In the genomic region with DNA sequence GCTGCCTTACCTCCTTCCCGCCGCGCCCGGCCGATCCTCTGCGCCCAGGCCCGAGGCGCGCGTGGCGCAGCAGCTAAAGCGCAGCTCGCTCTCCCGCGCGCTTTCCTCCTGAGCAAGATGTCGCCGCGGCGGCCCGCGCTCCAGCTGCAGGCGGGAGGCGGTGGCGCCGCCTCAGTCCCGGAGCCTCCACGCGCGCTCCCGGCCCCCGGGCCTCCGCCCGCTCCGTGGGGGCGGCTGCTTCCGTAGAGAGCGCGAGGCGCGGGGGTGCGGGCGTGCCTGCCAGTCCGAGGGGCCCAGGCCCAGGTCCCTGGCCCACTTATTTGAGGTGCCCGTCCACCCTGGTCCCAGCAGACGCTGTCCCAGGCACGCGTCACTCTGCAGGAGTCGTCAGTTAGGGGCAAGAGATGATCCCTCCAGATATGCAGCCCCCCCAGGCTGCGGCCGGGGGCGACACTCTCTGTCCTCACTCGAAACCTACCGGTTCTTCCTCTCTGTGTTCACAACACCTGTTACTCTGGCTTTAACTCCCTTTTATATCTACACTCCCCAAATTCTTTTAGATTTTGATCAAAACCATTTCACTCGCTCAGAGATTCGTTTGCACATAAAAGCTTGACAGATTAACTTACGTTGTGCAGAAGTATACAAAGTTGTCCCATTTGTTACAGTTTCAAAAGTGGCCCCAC, we compare ENCODE assay signal across 8 cellular contexts. TPM values are rescaled to one million over a fixed set of nuclear protein-coding genes. Genes with fewer than 3 reads are reported as not detected.
A peak's percentile ranks its signal among the peaks of the same experiment; 100 is the strongest.
DNase-seq lines count a peak whose midpoint lies in the region; ATAC-seq and TF ChIP-seq lines count a peak whose summit lies in the region.

TSS of gene CCSAP (minus strand) at position 146 of the 686 bp plus-strand sequence. CDS start 582 bp downstream, outside the sequence.

- H3K9me3 ChIP-seq in Panc1 (ENCODE audit: control insufficient read depth, insufficient read depth, low read depth, low read length): no peaks in the 10 kb centered on the region
- H3K9me3 ChIP-seq in transverse colon: no peaks in the 10 kb centered on the region

- WGBS in transverse colon (ENCODE audit: low coverage in 1 of 2), 2 donors: 0 to 1% methylated on average over 3 to 37 of the region's 57 CpGs

- in situ Hi-C loops in Panc1 (cut with HindIII; ENCODE audit: low pct_unique_long_range_greater_than_20kb, low sequenced_read_pairs) (no loop called here), transverse colon (cut with MboI; ENCODE audit: low pct_ligation_motif_present in 1 of 4, low pct_unique_long_range_greater_than_20kb in 1 of 4, low sequenced_read_pairs in 3 of 4) (no loop called here)

- H3K4me1 Mint-ChIP-seq in activated naive CD4-positive, alpha-beta T cell treated with anti-CD3 and anti-CD28 coated beads for 36 hours (ENCODE audit: low read depth): peaks cover 37% of the 10 kb centered on the region

- TF ChIP-seq CTCF in Panc1 (IDR thresholded peaks at IDR 0.05) (no peak), transverse colon (IDR thresholded peaks at IDR 0.05) (peak in 1 of 5 experiments; percentile 6)

- peak within 1 kb of the TSS; percentile 86 for H3K27ac ChIP-seq in Panc1 (ENCODE audit: low read length)
- H3K27ac ChIP-seq in transverse colon: peak within 1 kb of the TSS; percentile 90 to 96 (median 94)

- H3K36me3 ChIP-seq in Panc1 (ENCODE audit: control insufficient read depth, insufficient read depth, low read length): no peaks in the 10 kb centered on the region
- H3K36me3 ChIP-seq in transverse colon: no peaks in the 10 kb centered on the region

- BruUV-seq in Panc1 (replicated peaks; lab: Mats Ljungman, UMichigan): no TSS peak

- CTCF ChIA-PET in Panc1 (lab: Charles Lee): no interaction called here
- CTCF ChIA-PET in activated naive CD4-positive, alpha-beta T cell treated with anti-CD3 and anti-CD28 coated beads for 36 hours (lab: Charles Lee): interaction anchor here (0.8 to 1.2 kb wide), 2 partner anchors 166 to 216 kb away, joined by 3 to 5 read pairs; partner anchors contain the start of gene ABCB10

- H3K4me1 ChIP-seq in Panc1 (ENCODE audit: control insufficient read depth, insufficient read depth, low read length) (peaks cover 21% of the 10 kb centered on the region), transverse colon (peaks cover 0 to 24% (median 15%) of the 10 kb centered on the region in 4 donors)

- H3K36me3 Mint-ChIP-seq in activated naive CD4-positive, alpha-beta T cell treated with anti-CD3 and anti-CD28 coated beads for 36 hours (ENCODE audit: low read depth): no peaks in the 10 kb centered on the region

- H3K27me3 ChIP-seq in Panc1 (ENCODE audit: control insufficient read depth, insufficient read depth, low read length) (no peaks in the 10 kb centered on the region), transverse colon (peaks cover 22% of the 10 kb centered on the region)

- POLR2A ChIA-PET in Panc1 (lab: Charles Lee): interaction anchor here (0.5 to 1.4 kb wide), 3 partner anchors 13 to 98 kb away, joined by 3 to 6 read pairs (median 3); no protein-coding TSS in a partner anchor

- H3K27me3 Mint-ChIP-seq in activated naive CD4-positive, alpha-beta T cell treated with anti-CD3 and anti-CD28 coated beads for 36 hours (ENCODE audit: low read depth): peaks cover 9% of the 10 kb centered on the region

- DNase-seq in CD1c-positive myeloid dendritic cell (ENCODE audit: extremely low spot score) (peak; percentile 72), Panc1 (ENCODE audit: low read depth, low spot score) (no peak), glomerular visceral epithelial cell (ENCODE audit: extremely low spot score) (peak; percentile 40), occipital lobe (lab: John Stamatoyannopoulos, UW) (peak; percentile 74), transverse colon (peak; percentile 63)
- peak; percentile 54 for DNase-seq in activated naive CD4-positive, alpha-beta T cell treated with anti-CD3 and anti-CD28 coated beads for 36 hours

- peak within 1 kb of the TSS; percentile 70 to 83 for H3K4me3 ChIP-seq in Panc1 (ENCODE audit: low read depth in 2 of 2, low read length in 2 of 2)
- peak within 1 kb of the TSS; percentile 68 to 98 (median 84) for H3K4me3 ChIP-seq in transverse colon

- TF ChIP-seq POLR2A in GM19193 (IDR thresholded peaks at IDR 0.05; ENCODE audit: extremely low read depth, insufficient read depth, insufficient read length) (peak; percentile 31), transverse colon (IDR thresholded peaks at IDR 0.05) (no peak)

- ATAC-seq in HG03280 (IDR thresholded peaks at IDR 0.05; ENCODE audit: unreplicated experiment) (peak; percentile 51), Panc1 (peak; percentile 72)

- intact Hi-C loops in Panc1 (cut with micrococcal nuclease; ENCODE audit: unreplicated experiment) (loop anchor here (10.0 kb wide), 3 partner anchors 62 to 142 kb away; no protein-coding TSS in a partner anchor), transverse colon (cut with DNase I; ENCODE audit: low total_unique reads) (no loop called here)
- intact Hi-C loops in activated naive CD4-positive, alpha-beta T cell treated with anti-CD3 and anti-CD28 coated beads for 36 hours (cut with micrococcal nuclease): loop anchor here (1.0 to 10.0 kb wide), 6 partner anchors 72 to 548 kb away; partner anchors contain the start of genes ABCB10, NUP133, RAB4A and TAF5L

- peaks cover 3% of the 10 kb centered on the region for H3K9me3 Mint-ChIP-seq in activated naive CD4-positive, alpha-beta T cell treated with anti-CD3 and anti-CD28 coated beads for 36 hours

- H3K4me3 Mint-ChIP-seq in activated naive CD4-positive, alpha-beta T cell treated with anti-CD3 and anti-CD28 coated beads for 36 hours: peak within 1 kb of the TSS; percentile 88

- no peak for TF ChIP-seq EP300 in transverse colon (IDR thresholded peaks at IDR 0.05; ENCODE audit: low read depth)

- H3K27ac Mint-ChIP-seq in activated naive CD4-positive, alpha-beta T cell treated with anti-CD3 and anti-CD28 coated beads for 36 hours: peak within 1 kb of the TSS; percentile 78

RNA-seq across cellular contexts. Expression of gene CCSAP, which starts in this region (rescaled TPM):
- total RNA-seq in Panc1 (2021; ENCODE audit: unreplicated experiment) (11.6 TPM), occipital lobe (286 TPM), transverse colon (1 to 10 TPM in 3 of 4 donors, not detected in 1; 2.5 to 3.8 (median 3.5) TPM)
- polyA plus RNA-seq in Panc1 (2012; ENCODE audit: insufficient read length): 4.4 TPM
- total RNA-seq in activated naive CD4-positive, alpha-beta T cell treated with anti-CD3 and anti-CD28 coated beads for 36 hours: 1 to 10 TPM; 4.9 to 5.0 TPM

Comparison
In these comparisons a context has a peak if more than half of its experiments do, and no peak if none do; other contexts are left out.
1. RNA of gene CCSAP (total RNA-seq): 286 TPM in occipital lobe (single experiment); 11.6 TPM in Panc1 (single experiment), 4.9 to 5.0 TPM in activated naive CD4-positive, alpha-beta T cell treated with anti-CD3 and anti-CD28 coated beads for 36 hours and 2.5 to 3.8 TPM in transverse colon; every median in the first group is over 10 times any median in the second.